ENCODE assay signal across 1 cellular context in the genomic region with DNA sequence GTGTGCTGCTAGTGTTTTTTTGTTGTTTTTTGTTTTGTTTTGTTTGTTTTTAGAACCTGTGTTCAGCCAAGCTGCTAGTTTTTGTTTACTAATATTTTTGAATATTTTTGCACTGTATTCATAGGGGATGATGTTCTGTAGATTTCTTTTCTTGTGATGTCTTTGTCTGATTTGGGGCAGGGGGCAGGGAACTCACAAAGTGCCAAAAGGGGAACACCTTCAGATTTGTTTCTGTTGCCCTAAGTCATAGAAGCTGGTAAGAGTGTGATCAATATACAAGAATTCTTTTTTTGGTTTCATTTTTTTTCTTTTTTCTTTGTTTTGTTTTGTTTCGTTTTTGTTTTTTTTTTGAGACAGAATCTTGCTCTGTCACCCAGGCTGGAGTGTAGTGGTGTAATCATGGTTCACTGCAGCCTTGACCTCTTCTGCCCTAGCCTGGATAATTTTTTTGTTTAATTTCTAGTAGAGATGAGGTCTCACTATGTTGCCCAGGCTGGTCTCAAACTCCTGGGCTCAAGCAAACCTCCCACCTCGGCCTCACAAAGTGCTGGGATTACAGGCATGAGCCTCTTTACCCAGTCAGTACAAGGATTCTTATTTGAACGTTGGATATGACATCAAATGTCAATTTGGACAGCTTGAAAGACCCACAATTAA.
A peak's percentile ranks its signal among the peaks of the same experiment; 100 is the strongest.
TF ChIP-seq lines count a peak whose summit lies in the region.

No MANE protein-coding gene starts in this region.

TF ChIP-seq in HepG2, 621 proteins besides CTCF, POLR2A, EP300 and RAD21 (continued from another document and continues in another):
- TF ChIP-seq ZNF34 (CRISPR knock-in tag; IDR thresholded peaks at IDR 0.05; ENCODE audit: borderline replicate concordance): no peak
- no peak for TF ChIP-seq CREB1 (IDR thresholded peaks at IDR 0.05)
- no peak for TF ChIP-seq CREB1 (CRISPR knock-in tag; IDR thresholded peaks at IDR 0.05)
- no peak for TF ChIP-seq AHR (CRISPR knock-in tag; IDR thresholded peaks at IDR 0.05)
- no peak for TF ChIP-seq ELF4 (CRISPR knock-in tag; IDR thresholded peaks at IDR 0.05; ENCODE audit: borderline replicate concordance)
- TF ChIP-seq KLF6 (CRISPR knock-in tag; IDR thresholded peaks at IDR 0.05): no peak
- TF ChIP-seq ZBTB20 (CRISPR knock-in tag; IDR thresholded peaks at IDR 0.05; ENCODE audit: borderline replicate concordance, low read depth): no peak
- no peak for TF ChIP-seq SRSF9 (IDR thresholded peaks at IDR 0.05; ENCODE audit: borderline replicate concordance, insufficient read depth, low read depth, low read length, poor library complexity, severe bottlenecking)
- TF ChIP-seq, protein P1, sequence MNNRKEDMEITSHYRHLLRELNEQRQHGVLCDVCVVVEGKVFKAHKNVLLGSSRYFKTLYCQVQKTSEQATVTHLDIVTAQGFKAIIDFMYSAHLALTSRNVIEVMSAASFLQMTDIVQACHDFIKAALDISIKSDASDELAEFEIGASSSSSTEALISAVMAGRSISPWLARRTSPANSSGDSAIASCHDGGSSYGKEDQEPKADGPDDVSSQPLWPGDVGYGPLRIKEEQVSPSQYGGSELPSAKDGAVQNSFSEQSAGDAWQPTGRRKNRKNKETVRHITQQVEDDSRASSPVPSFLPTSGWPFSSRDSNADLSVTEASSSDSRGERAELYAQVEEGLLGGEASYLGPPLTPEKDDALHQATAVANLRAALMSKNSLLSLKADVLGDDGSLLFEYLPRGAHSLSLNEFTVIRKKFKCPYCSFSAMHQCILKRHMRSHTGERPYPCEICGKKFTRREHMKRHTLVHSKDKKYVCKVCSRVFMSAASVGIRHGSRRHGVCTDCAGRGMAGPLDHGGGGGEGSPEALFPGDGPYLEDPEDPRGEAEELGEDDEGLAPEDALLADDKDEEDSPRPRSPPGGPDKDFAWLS (CRISPR knock-in tag; IDR thresholded peaks at IDR 0.05; ENCODE audit: borderline replicate concordance): no peak
- no peak for TF ChIP-seq YEATS4 (CRISPR knock-in tag; IDR thresholded peaks at IDR 0.05; ENCODE audit: borderline replicate concordance)
- TF ChIP-seq, protein P2, sequence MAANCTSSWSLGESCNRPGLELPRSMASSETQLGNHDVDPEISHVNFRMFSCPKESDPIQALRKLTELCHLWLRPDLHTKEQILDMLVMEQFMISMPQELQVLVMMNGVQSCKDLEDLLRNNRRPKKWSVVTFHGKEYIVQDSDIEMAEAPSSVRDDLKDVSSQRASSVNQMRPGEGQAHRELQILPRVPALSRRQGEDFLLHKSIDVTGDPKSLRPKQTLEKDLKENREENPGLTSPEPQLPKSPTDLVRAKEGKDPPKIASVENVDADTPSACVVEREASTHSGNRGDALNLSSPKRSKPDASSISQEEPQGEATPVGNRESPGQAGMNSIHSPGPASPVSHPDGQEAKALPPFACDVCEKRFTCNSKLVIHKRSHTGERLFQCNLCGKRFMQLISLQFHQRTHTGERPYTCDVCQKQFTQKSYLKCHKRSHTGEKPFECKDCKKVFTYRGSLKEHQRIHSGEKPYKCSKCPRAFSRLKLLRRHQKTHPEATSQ (CRISPR knock-in tag; IDR thresholded peaks at IDR 0.05; ENCODE audit: borderline replicate concordance): no peak
- TF ChIP-seq, protein P3, sequence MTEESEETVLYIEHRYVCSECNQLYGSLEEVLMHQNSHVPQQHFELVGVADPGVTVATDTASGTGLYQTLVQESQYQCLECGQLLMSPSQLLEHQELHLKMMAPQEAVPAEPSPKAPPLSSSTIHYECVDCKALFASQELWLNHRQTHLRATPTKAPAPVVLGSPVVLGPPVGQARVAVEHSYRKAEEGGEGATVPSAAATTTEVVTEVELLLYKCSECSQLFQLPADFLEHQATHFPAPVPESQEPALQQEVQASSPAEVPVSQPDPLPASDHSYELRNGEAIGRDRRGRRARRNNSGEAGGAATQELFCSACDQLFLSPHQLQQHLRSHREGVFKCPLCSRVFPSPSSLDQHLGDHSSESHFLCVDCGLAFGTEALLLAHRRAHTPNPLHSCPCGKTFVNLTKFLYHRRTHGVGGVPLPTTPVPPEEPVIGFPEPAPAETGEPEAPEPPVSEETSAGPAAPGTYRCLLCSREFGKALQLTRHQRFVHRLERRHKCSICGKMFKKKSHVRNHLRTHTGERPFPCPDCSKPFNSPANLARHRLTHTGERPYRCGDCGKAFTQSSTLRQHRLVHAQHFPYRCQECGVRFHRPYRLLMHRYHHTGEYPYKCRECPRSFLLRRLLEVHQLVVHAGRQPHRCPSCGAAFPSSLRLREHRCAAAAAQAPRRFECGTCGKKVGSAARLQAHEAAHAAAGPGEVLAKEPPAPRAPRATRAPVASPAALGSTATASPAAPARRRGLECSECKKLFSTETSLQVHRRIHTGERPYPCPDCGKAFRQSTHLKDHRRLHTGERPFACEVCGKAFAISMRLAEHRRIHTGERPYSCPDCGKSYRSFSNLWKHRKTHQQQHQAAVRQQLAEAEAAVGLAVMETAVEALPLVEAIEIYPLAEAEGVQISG (CRISPR knock-in tag; IDR thresholded peaks at IDR 0.05): 0 out of 2 replicates have a peak, but pooled peaks have one; percentile 3
- TF ChIP-seq ZNF274 (CRISPR knock-in tag; IDR thresholded peaks at IDR 0.05): no peak
- TF ChIP-seq MED1 (CRISPR knock-in tag; IDR thresholded peaks at IDR 0.05): peak; percentile 74
- no peak for TF ChIP-seq ZNF724P (CRISPR knock-in tag; IDR thresholded peaks at IDR 0.05; ENCODE audit: borderline replicate concordance)
- TF ChIP-seq TAF1 (CRISPR knock-in tag; IDR thresholded peaks at IDR 0.05): no peak; the same call in 1 of the 2 replicates
- TF ChIP-seq NFE2L2 (IDR thresholded peaks at IDR 0.05; ENCODE audit: low read length): 0 out of 2 replicates have a peak, but pooled peaks have one; percentile 21
- peak; percentile 44 for TF ChIP-seq ASH2L (IDR thresholded peaks at IDR 0.05; ENCODE audit: insufficient read length, low read depth, low read length)
- TF ChIP-seq, protein P4, sequence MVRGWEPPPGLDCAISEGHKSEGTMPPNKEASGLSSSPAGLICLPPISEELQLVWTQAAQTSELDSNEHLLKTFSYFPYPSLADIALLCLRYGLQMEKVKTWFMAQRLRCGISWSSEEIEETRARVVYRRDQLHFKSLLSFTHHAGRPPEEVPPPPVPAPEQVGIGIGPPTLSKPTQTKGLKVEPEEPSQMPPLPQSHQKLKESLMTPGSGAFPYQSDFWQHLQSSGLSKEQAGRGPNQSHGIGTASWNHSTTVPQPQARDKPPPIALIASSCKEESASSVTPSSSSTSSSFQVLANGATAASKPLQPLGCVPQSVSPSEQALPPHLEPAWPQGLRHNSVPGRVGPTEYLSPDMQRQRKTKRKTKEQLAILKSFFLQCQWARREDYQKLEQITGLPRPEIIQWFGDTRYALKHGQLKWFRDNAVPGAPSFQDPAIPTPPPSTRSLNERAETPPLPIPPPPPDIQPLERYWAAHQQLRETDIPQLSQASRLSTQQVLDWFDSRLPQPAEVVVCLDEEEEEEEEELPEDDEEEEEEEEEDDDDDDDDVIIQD (CRISPR knock-in tag; IDR thresholded peaks at IDR 0.05; ENCODE audit: low read depth): no peak
- TF ChIP-seq, protein P5, sequence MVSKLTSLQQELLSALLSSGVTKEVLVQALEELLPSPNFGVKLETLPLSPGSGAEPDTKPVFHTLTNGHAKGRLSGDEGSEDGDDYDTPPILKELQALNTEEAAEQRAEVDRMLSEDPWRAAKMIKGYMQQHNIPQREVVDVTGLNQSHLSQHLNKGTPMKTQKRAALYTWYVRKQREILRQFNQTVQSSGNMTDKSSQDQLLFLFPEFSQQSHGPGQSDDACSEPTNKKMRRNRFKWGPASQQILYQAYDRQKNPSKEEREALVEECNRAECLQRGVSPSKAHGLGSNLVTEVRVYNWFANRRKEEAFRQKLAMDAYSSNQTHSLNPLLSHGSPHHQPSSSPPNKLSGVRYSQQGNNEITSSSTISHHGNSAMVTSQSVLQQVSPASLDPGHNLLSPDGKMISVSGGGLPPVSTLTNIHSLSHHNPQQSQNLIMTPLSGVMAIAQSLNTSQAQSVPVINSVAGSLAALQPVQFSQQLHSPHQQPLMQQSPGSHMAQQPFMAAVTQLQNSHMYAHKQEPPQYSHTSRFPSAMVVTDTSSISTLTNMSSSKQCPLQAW (CRISPR knock-in tag; IDR thresholded peaks at IDR 0.05): no peak
- TF ChIP-seq, protein P6, sequence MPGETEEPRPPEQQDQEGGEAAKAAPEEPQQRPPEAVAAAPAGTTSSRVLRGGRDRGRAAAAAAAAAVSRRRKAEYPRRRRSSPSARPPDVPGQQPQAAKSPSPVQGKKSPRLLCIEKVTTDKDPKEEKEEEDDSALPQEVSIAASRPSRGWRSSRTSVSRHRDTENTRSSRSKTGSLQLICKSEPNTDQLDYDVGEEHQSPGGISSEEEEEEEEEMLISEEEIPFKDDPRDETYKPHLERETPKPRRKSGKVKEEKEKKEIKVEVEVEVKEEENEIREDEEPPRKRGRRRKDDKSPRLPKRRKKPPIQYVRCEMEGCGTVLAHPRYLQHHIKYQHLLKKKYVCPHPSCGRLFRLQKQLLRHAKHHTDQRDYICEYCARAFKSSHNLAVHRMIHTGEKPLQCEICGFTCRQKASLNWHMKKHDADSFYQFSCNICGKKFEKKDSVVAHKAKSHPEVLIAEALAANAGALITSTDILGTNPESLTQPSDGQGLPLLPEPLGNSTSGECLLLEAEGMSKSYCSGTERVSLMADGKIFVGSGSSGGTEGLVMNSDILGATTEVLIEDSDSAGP (CRISPR knock-in tag; IDR thresholded peaks at IDR 0.05; ENCODE audit: borderline replicate concordance): no peak
- TF ChIP-seq ZNF264 (CRISPR knock-in tag; IDR thresholded peaks at IDR 0.05): no peak
- no peak for TF ChIP-seq ETV6 (CRISPR knock-in tag; conservative IDR thresholded peaks at IDR 0.05)
- no peak for TF ChIP-seq ZNF543 (CRISPR knock-in tag; IDR thresholded peaks at IDR 0.05)
- TF ChIP-seq, protein P7, sequence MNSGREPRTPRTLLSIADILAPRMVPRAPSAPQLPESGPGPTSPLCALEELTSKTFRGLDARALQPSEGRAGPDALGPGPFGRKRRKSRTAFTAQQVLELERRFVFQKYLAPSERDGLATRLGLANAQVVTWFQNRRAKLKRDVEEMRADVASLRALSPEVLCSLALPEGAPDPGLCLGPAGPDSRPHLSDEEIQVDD (CRISPR knock-in tag; IDR thresholded peaks at IDR 0.05; ENCODE audit: borderline replicate concordance): no peak
- TF ChIP-seq SIN3A (IDR thresholded peaks at IDR 0.05; ENCODE audit: borderline replicate concordance, low read depth, low read length): no peak
- TF ChIP-seq, protein P8, sequence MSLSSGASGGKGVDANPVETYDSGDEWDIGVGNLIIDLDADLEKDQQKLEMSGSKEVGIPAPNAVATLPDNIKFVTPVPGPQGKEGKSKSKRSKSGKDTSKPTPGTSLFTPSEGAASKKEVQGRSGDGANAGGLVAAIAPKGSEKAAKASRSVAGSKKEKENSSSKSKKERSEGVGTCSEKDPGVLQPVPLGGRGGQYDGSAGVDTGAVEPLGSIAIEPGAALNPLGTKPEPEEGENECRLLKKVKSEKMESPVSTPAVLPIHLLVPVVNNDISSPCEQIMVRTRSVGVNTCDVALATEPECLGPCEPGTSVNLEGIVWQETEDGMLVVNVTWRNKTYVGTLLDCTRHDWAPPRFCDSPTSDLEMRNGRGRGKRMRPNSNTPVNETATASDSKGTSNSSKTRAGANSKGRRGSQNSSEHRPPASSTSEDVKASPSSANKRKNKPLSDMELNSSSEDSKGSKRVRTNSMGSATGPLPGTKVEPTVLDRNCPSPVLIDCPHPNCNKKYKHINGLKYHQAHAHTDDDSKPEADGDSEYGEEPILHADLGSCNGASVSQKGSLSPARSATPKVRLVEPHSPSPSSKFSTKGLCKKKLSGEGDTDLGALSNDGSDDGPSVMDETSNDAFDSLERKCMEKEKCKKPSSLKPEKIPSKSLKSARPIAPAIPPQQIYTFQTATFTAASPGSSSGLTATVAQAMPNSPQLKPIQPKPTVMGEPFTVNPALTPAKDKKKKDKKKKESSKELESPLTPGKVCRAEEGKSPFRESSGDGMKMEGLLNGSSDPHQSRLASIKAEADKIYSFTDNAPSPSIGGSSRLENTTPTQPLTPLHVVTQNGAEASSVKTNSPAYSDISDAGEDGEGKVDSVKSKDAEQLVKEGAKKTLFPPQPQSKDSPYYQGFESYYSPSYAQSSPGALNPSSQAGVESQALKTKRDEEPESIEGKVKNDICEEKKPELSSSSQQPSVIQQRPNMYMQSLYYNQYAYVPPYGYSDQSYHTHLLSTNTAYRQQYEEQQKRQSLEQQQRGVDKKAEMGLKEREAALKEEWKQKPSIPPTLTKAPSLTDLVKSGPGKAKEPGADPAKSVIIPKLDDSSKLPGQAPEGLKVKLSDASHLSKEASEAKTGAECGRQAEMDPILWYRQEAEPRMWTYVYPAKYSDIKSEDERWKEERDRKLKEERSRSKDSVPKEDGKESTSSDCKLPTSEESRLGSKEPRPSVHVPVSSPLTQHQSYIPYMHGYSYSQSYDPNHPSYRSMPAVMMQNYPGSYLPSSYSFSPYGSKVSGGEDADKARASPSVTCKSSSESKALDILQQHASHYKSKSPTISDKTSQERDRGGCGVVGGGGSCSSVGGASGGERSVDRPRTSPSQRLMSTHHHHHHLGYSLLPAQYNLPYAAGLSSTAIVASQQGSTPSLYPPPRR (CRISPR knock-in tag; IDR thresholded peaks at IDR 0.05; ENCODE audit: borderline replicate concordance): no peak
- TF ChIP-seq ZNF83 (CRISPR knock-in tag; IDR thresholded peaks at IDR 0.05; ENCODE audit: borderline replicate concordance): no peak
- TF ChIP-seq, protein P9, sequence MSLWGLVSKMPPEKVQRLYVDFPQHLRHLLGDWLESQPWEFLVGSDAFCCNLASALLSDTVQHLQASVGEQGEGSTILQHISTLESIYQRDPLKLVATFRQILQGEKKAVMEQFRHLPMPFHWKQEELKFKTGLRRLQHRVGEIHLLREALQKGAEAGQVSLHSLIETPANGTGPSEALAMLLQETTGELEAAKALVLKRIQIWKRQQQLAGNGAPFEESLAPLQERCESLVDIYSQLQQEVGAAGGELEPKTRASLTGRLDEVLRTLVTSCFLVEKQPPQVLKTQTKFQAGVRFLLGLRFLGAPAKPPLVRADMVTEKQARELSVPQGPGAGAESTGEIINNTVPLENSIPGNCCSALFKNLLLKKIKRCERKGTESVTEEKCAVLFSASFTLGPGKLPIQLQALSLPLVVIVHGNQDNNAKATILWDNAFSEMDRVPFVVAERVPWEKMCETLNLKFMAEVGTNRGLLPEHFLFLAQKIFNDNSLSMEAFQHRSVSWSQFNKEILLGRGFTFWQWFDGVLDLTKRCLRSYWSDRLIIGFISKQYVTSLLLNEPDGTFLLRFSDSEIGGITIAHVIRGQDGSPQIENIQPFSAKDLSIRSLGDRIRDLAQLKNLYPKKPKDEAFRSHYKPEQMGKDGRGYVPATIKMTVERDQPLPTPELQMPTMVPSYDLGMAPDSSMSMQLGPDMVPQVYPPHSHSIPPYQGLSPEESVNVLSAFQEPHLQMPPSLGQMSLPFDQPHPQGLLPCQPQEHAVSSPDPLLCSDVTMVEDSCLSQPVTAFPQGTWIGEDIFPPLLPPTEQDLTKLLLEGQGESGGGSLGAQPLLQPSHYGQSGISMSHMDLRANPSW (CRISPR knock-in tag; IDR thresholded peaks at IDR 0.05; ENCODE audit: borderline replicate concordance): 0 out of 2 replicates have a peak, but pooled peaks have one; percentile 49
- TF ChIP-seq ARHGAP35 (CRISPR knock-in tag; IDR thresholded peaks at IDR 0.05; ENCODE audit: borderline replicate concordance): no peak
- TF ChIP-seq POLR2AphosphoS2 (IDR thresholded peaks at IDR 0.05; ENCODE audit: low read depth, low read length): no peak
- TF ChIP-seq ZNF788 (CRISPR knock-in tag; IDR thresholded peaks at IDR 0.05; ENCODE audit: borderline replicate concordance): no peak
- TF ChIP-seq KMT2B (CRISPR knock-in tag; IDR thresholded peaks at IDR 0.05): no peak
- TF ChIP-seq ZNF501 (CRISPR knock-in tag; IDR thresholded peaks at IDR 0.05): no peak
